ENCODE assay signal across 8 cellular contexts in the genomic region with DNA sequence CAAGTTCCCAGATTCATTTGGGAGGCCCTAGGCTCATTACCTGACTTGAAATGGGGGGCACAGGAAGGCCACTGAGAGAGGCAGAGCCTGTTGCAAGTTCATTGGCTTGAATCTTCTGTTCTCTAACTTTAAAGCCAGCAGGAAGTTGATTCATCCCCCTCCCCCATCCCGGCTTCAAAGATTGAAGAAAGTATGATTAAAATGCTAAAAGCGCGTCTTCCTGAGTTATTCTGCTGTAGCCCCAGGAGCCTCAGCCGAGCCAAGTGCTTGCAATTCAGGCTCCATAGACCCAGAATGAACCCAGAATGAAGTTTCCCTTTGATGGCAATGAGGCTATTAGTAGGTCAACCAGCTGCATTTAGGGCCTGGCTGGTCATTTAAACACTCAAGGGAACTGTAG. TPM values are rescaled to one million over a fixed set of nuclear protein-coding genes. Genes with fewer than 3 reads are reported as not detected.
A peak's percentile ranks its signal among the peaks of the same experiment; 100 is the strongest.
DNase-seq lines count a peak whose midpoint lies in the region; ATAC-seq and TF ChIP-seq lines count a peak whose summit lies in the region.

No MANE protein-coding gene starts in this region.

- intact Hi-C loops in breast epithelium (cut with DNase I; ENCODE audit: low total_unique reads) (no loop called here), mucosa of descending colon (cut with DNase I, micrococcal nuclease) (no loop called here)

- peak; percentile 59 for DNase-seq in RPMI7951 (ENCODE audit: low read depth)
- peak in 1 of 2 donors; percentile 56 for DNase-seq in breast epithelium (ENCODE audit: low spot score in 2 of 2)
- peak in 1 of 3 donors; percentile 47 for DNase-seq in mucosa of descending colon
- no peak for DNase-seq in GM19240 (ENCODE audit: insufficient read length, low spot score)
- DNase-seq in nephron progenitor cell = no peak
- DNase-seq in HT-29 (ENCODE audit: low spot score) = no peak
- no peak for DNase-seq in NCI-H1694 treated with DMSO at 0.1 percent for 48 hours (lab: John Stamatoyannopoulos, UW)

- no peaks in the 10 kb centered on the region for H4K20me1 ChIP-seq in BLaER1 treated with 17β-estradiol and CSF1 and Interleukin-3, amounts not matched to agents 10 nM and 100 nM

- ATAC-seq in mucosa of descending colon = peak; percentile 12

- peak overlapping the region in 2 of 10 experiments; percentile 27 to 32; a peak in 3 of 20 replicates for H3K4me3 ChIP-seq in BLaER1 treated with 17β-estradiol and CSF1 and Interleukin-3, amounts not matched to agents 10 nM and 100 nM
- H3K4me3 ChIP-seq in breast epithelium (peak overlapping the region in 1 of 3 donors; percentile 37), mucosa of descending colon (no peak overlapping the region)

- H3K4me2 ChIP-seq in BLaER1 treated with 17β-estradiol and CSF1 and Interleukin-3, amounts not matched to agents 10 nM and 100 nM = peak overlapping the region; percentile 64 to 85 (median 73)

- H3K27me3 Mint-ChIP-seq in nephron progenitor cell (ENCODE audit: low read depth, poor library complexity) = no peaks in the 10 kb centered on the region

- H3K9me3 Mint-ChIP-seq in nephron progenitor cell = peaks cover 39% of the 10 kb centered on the region

- H3K4me1 Mint-ChIP-seq in nephron progenitor cell = peaks cover 14% of the 10 kb centered on the region

- H3K9me3 ChIP-seq in BLaER1 treated with 17β-estradiol and CSF1 and Interleukin-3, amounts not matched to agents 10 nM and 100 nM (replicated peaks in 1 of 11) = peaks cover 0 to 12% (median 7%) of the 10 kb centered on the region in 11 experiments; a peak in 10 of 22 replicates
- no peaks in the 10 kb centered on the region for H3K9me3 ChIP-seq in breast epithelium
- H3K9me3 ChIP-seq in mucosa of descending colon = no peaks in the 10 kb centered on the region

- peaks cover 0 to 10% (median 0%) of the 10 kb centered on the region in 11 experiments; a peak in 3 of 22 replicates for H3K36me3 ChIP-seq in BLaER1 treated with 17β-estradiol and CSF1 and Interleukin-3, amounts not matched to agents 10 nM and 100 nM
- no peaks in the 10 kb centered on the region for H3K36me3 ChIP-seq in breast epithelium
- H3K36me3 ChIP-seq in mucosa of descending colon (ENCODE audit: low read depth) = no peaks in the 10 kb centered on the region

- no peak for TF ChIP-seq POLR2A in breast epithelium (IDR thresholded peaks at IDR 0.05)

- H3K4me3 Mint-ChIP-seq in nephron progenitor cell = no peak overlapping the region

- H3K4me1 ChIP-seq in BLaER1 treated with 17β-estradiol and CSF1 and Interleukin-3, amounts not matched to agents 10 nM and 100 nM = peaks cover 59 to 74% (median 70%) of the 10 kb centered on the region in 10 experiments
- peaks cover 0 to 5% of the 10 kb centered on the region in 2 donors for H3K4me1 ChIP-seq in breast epithelium
- no peaks in the 10 kb centered on the region for H3K4me1 ChIP-seq in mucosa of descending colon (ENCODE audit: low read depth)

- H3K27ac Mint-ChIP-seq in nephron progenitor cell = no peak overlapping the region

- no peak for TF ChIP-seq CTCF in breast epithelium (IDR thresholded peaks at IDR 0.05)
- TF ChIP-seq CTCF in mucosa of descending colon (IDR thresholded peaks at IDR 0.05) = no peak
- TF ChIP-seq CTCF in nephron progenitor cell (IDR thresholded peaks at IDR 0.05) = no peak

- peak overlapping the region; percentile 7 to 69 (median 58); a peak in 19 of 22 replicates for H3K27ac ChIP-seq in BLaER1 treated with 17β-estradiol and CSF1 and Interleukin-3, amounts not matched to agents 10 nM and 100 nM
- peak overlapping the region; percentile 31 to 79 for H3K27ac ChIP-seq in breast epithelium

- H3K27me3 ChIP-seq in BLaER1 treated with 17β-estradiol and CSF1 and Interleukin-3, amounts not matched to agents 10 nM and 100 nM = no peaks in the 10 kb centered on the region
- peaks cover 0 to 14% of the 10 kb centered on the region in 2 donors for H3K27me3 ChIP-seq in breast epithelium

- peak overlapping the region in 10 of 11 experiments; percentile 4 to 55 (median 34); a peak in 13 of 22 replicates for H3K9ac ChIP-seq in BLaER1 treated with 17β-estradiol and CSF1 and Interleukin-3, amounts not matched to agents 10 nM and 100 nM

- H3K36me3 Mint-ChIP-seq in nephron progenitor cell (ENCODE audit: low read depth) = no peaks in the 10 kb centered on the region

RNA-seq across cellular contexts. Expression of a gene that starts 14.7 kb away (rescaled TPM):
- 3.7 and 6.7 TPM in 2 replicates for total RNA-seq in RPMI7951 (2014; rRNA removed; shearing (Covaris generic))
- total RNA-seq in breast epithelium (10 to 100 TPM in 2 of 3 donors, 1 to 10 TPM in 1; 7.5 to 81.6 (median 10.8) TPM), mucosa of descending colon (1 to 10 TPM; 1.4 to 4.1 (median 2.7) TPM)
- 0.89 and 2.3 TPM in 2 replicates for total RNA-seq in HT-29 (2014; rRNA removed; shearing (Covaris generic))

RNA-seq across cellular contexts. Expression of a gene that starts 43.0 kb away (rescaled TPM):
- total RNA-seq in RPMI7951 (2014; rRNA removed; shearing (Covaris generic)) = 4.8 and 7.2 TPM in 2 replicates
- total RNA-seq in breast epithelium = 1 to 10 TPM; 2.6 to 7.3 (median 3.8) TPM
- total RNA-seq in mucosa of descending colon = 1 to 10 TPM; 4.7 to 6.6 (median 5.8) TPM
- 2.6 and 4.0 TPM in 2 replicates for total RNA-seq in HT-29 (2014; rRNA removed; shearing (Covaris generic))
